ENCODE assay signal across 8 cellular contexts in the genomic region with DNA sequence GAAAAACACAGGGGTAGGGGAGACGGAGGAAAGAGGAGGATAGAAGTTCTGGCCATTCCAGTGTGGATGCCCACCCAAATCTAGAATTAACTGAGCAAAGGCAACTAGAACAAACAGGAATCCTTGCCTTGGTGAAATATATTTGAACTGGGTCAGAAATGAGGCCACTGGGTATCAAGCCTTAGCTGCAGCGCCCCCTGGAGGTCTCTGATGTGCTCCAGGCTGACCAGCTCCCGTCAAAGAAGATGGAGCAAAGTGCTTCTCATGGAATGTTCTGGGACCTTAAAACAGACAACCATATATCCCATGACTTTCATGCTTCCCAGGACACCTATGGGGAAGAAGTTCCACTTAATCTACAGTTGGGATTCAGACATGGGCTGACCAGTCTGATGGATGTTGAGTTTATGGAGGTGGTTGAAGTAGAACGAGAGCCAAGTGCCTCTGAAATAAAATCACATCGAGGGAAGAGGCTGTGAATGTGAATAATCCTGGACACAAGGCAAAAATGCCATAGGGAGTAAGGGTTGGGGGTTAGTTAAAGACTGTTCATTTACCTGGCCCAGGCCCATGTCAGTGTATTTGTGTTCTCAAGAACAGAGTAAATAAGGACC. TPM values are rescaled to one million over a fixed set of nuclear protein-coding genes. Genes with fewer than 3 reads are reported as not detected.
DNase-seq lines count a peak whose midpoint lies in the region; ATAC-seq and TF ChIP-seq lines count a peak whose summit lies in the region.

No MANE protein-coding gene starts in this region.

- DNase-seq in AG09309 (ENCODE audit: low read depth), result no peak
- peak; percentile 35 for DNase-seq in HCT116 (ENCODE audit: low read depth, low spot score)
- DNase-seq in SKM-1 (lab: John Stamatoyannopoulos, UW; ENCODE audit: unreplicated experiment), result peak; percentile 24
- peak in 1 of 2 donors; percentile 75 for DNase-seq in activated naive CD4-positive, alpha-beta T cell treated with anti-CD3 and anti-CD28 coated beads, Interleukin-2, amount 50 U/mL, for 72 hours (ENCODE audit: low spot score in 2 of 2)
- peak; percentile 87 for DNase-seq in left ventricle myocardium superior
- DNase-seq in stimulated activated CD4-positive, alpha-beta T cell treated with anti-CD3 and anti-CD28 coated beads, Interleukin-12 subunit alpha, Interleukin-12 subunit beta, amount 100 ng/mL, for 48 hours (ENCODE audit: low read depth in 2 of 3, low spot score in 1 of 3), result peak; percentile 33 to 66 (median 65)

- intact Hi-C loops in HCT116 (cut with micrococcal nuclease), result no loop called here
- intact Hi-C loops in left ventricle myocardium superior (cut with micrococcal nuclease), result no loop called here

- H3K9me3 ChIP-seq in HCT116 (ENCODE audit: control insufficient read depth in 1 of 2, insufficient read depth in 1 of 2, low read depth in 1 of 2, low read length in 2 of 2), result no peaks in the 10 kb centered on the region

- TF ChIP-seq RAD21 in HCT116 (IDR thresholded peaks at IDR 0.05; ENCODE audit: low read depth), result peak; percentile 36

- RAD21 ChIA-PET in HCT116 (lab: Charles Lee; ENCODE audit: low non-redundant PET in 1 of 2, low total read pairs in 2 of 2, uncharacterized antibody in 2 of 2, unreplicated experiment in 2 of 2), result no interaction called here

- peak; percentile 65 for ATAC-seq in HCT116
- peak; percentile 66 to 67 for ATAC-seq in activated naive CD4-positive, alpha-beta T cell treated with anti-CD3 and anti-CD28 coated beads, Interleukin-2, amount 50 U/mL, for 72 hours
- peak; percentile 58 for ATAC-seq in left ventricle myocardium superior
- no peak for ATAC-seq in HG03460 (IDR thresholded peaks at IDR 0.05; ENCODE audit: unreplicated experiment)
- no peak for ATAC-seq in HG03159 (IDR thresholded peaks at IDR 0.05; ENCODE audit: unreplicated experiment)

- H3K27ac Mint-ChIP-seq in activated naive CD4-positive, alpha-beta T cell treated with anti-CD3 and anti-CD28 coated beads, Interleukin-2, amount 50 U/mL, for 72 hours, result no peak overlapping the region

- TF ChIP-seq CTCF in AG09309 (IDR thresholded peaks at IDR 0.05; ENCODE audit: control insufficient read depth, insufficient read depth, low read depth, low read length, missing control alignments), result peak; percentile 79
- peak; percentile 50 to 86 (median 85); a peak in 5 of 6 replicates for TF ChIP-seq CTCF in HCT116 (IDR thresholded peaks at IDR 0.05 in 2 of 3, conservative IDR thresholded peaks at IDR 0.05 in 1 of 3; ENCODE audit: borderline replicate concordance in 1 of 3, insufficient read depth in 1 of 3, low read depth in 2 of 3, low read length in 2 of 3)

- no peak overlapping the region for H3K27ac ChIP-seq in HCT116 (ENCODE audit: low read depth, low read length)

- H3K79me2 ChIP-seq in HCT116 (ENCODE audit: insufficient read depth, low read length), result no peaks in the 10 kb centered on the region

- no peak overlapping the region for H3K9ac ChIP-seq in HCT116 (ENCODE audit: low read length)

- no peaks in the 10 kb centered on the region for H3K9me2 ChIP-seq in HCT116 (ENCODE audit: insufficient read depth)

- H3K4me3 ChIP-seq in AG09309 (ENCODE audit: control insufficient read depth, low read depth, low read length) (no peak overlapping the region), HCT116 (replicated peaks in 1 of 2; ENCODE audit: low read depth in 1 of 2, low read length in 2 of 2) (no peak overlapping the region)

- CTCF ChIA-PET in HCT116 (lab: Charles Lee), result interaction anchor here (0.7 to 3.9 kb wide), 18 partner anchors 9 to 265 kb away, joined by 3 to 49 read pairs (median 5); a partner anchor contains a TSS

- no peak overlapping the region for H2AFZ ChIP-seq in HCT116 (ENCODE audit: low read depth, low read length, poor library complexity, severe bottlenecking)

- peaks cover 10% of the 10 kb centered on the region in 2 donors for H3K36me3 Mint-ChIP-seq in activated naive CD4-positive, alpha-beta T cell treated with anti-CD3 and anti-CD28 coated beads, Interleukin-2, amount 50 U/mL, for 72 hours

- H3K27me3 ChIP-seq in HCT116 (ENCODE audit: insufficient read depth, low read length), result no peaks in the 10 kb centered on the region

- no peaks in the 10 kb centered on the region for H3K36me3 ChIP-seq in HCT116 (ENCODE audit: control insufficient read depth in 1 of 2, insufficient read depth in 2 of 2, low read length in 2 of 2)

- no TSS peak for BruUV-seq in HCT116 (replicated peaks; lab: Mats Ljungman, UMichigan)

- peaks cover 0 to 8% of the 10 kb centered on the region in 2 experiments; a peak in 1 of 4 replicates for H3K4me1 ChIP-seq in HCT116 (ENCODE audit: control insufficient read depth in 1 of 2, insufficient read depth in 2 of 2, low read length in 2 of 2)

- H3K9me3 Mint-ChIP-seq in activated naive CD4-positive, alpha-beta T cell treated with anti-CD3 and anti-CD28 coated beads, Interleukin-2, amount 50 U/mL, for 72 hours, result peaks cover 5% of the 10 kb centered on the region in 2 donors

- H3K4me2 ChIP-seq in HCT116 (ENCODE audit: low read length), result no peak overlapping the region

- POLR2A ChIA-PET in HCT116 (lab: Charles Lee), result interaction anchor here (0.6 to 1.4 kb wide), 2 partner anchors 10 to 122 kb away, joined by 3 read pairs; no protein-coding TSS in a partner anchor

- no peaks in the 10 kb centered on the region for H4K20me1 ChIP-seq in HCT116 (ENCODE audit: insufficient read depth)

- no peak for TF ChIP-seq POLR2A in HCT116 (IDR thresholded peaks at IDR 0.05; ENCODE audit: borderline replicate concordance, extremely low read depth, insufficient read depth, insufficient read length)

TF ChIP-seq in HCT116, 20 proteins besides CTCF, POLR2A, EP300 and RAD21:
- TF ChIP-seq CBX3 (IDR thresholded peaks at IDR 0.05; ENCODE audit: low read depth), result peak; percentile 45; the same call in 1 of the 2 replicates
- TF ChIP-seq, protein P1, sequence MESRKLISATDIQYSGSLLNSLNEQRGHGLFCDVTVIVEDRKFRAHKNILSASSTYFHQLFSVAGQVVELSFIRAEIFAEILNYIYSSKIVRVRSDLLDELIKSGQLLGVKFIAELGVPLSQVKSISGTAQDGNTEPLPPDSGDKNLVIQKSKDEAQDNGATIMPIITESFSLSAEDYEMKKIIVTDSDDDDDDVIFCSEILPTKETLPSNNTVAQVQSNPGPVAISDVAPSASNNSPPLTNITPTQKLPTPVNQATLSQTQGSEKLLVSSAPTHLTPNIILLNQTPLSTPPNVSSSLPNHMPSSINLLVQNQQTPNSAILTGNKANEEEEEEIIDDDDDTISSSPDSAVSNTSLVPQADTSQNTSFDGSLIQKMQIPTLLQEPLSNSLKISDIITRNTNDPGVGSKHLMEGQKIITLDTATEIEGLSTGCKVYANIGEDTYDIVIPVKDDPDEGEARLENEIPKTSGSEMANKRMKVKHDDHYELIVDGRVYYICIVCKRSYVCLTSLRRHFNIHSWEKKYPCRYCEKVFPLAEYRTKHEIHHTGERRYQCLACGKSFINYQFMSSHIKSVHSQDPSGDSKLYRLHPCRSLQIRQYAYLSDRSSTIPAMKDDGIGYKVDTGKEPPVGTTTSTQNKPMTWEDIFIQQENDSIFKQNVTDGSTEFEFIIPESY (IDR thresholded peaks at IDR 0.05; ENCODE audit: extremely low read depth, insufficient replicate concordance, low read length), result no peak
- no peak for TF ChIP-seq ZFX (IDR thresholded peaks at IDR 0.05)
- no peak for TF ChIP-seq YY1 (IDR thresholded peaks at IDR 0.05; ENCODE audit: extremely low read depth, insufficient replicate concordance, low read depth, low read length)
- TF ChIP-seq JUND (IDR thresholded peaks at IDR 0.05), result no peak
- TF ChIP-seq ELF1 (IDR thresholded peaks at IDR 0.05; ENCODE audit: borderline replicate concordance, low read depth), result no peak
- no peak for TF ChIP-seq EGR1 (IDR thresholded peaks at IDR 0.05; ENCODE audit: low read depth)

RNA-seq across cellular contexts. Expression of a gene that starts 50.4 kb away (rescaled TPM):
- 1.5 TPM for total RNA-seq in HCT116 (2021; ENCODE audit: unreplicated experiment)
- polyA plus RNA-seq in HCT116 (2012), result 0.80 and 1.0 TPM in 2 replicates
- total RNA-seq in activated naive CD4-positive, alpha-beta T cell treated with anti-CD3 and anti-CD28 coated beads, Interleukin-2, amount 50 U/mL, for 72 hours, result 10 to 100 TPM; 10.6 to 39.0 TPM
- total RNA-seq in left ventricle myocardium superior, result 41.5 TPM

RNA-seq across cellular contexts. Expression of a gene that starts 52.8 kb away (rescaled TPM):
- total RNA-seq in HCT116 (2021; ENCODE audit: unreplicated experiment), result 0.89 TPM
- polyA plus RNA-seq in HCT116 (2012), result 1.1 and 1.6 TPM in 2 replicates
- total RNA-seq in activated naive CD4-positive, alpha-beta T cell treated with anti-CD3 and anti-CD28 coated beads, Interleukin-2, amount 50 U/mL, for 72 hours, result 10 to 100 TPM; 24.4 to 45.8 TPM
- 37.7 TPM for total RNA-seq in left ventricle myocardium superior

Comparison
In these comparisons a context has a peak if more than half of its experiments do, and no peak if none do; other contexts are left out.
1. ATAC-seq: peak in HCT116 (single experiment), activated naive CD4-positive, alpha-beta T cell treated with anti-CD3 and anti-CD28 coated beads, Interleukin-2, amount 50 U/mL, for 72 hours (2 of 2) and left ventricle myocardium superior (single experiment); none in HG03460 (single experiment) and HG03159 (single experiment).
2. RNA of a gene that starts 52.8 kb away (total RNA-seq): 24.4 to 45.8 TPM in activated naive CD4-positive, alpha-beta T cell treated with anti-CD3 and anti-CD28 coated beads, Interleukin-2, amount 50 U/mL, for 72 hours and 37.7 TPM in left ventricle myocardium superior (single experiment); 0.89 TPM in HCT116 (single experiment); every median in the first group is over 10 times any median in the second.